19 cellular contexts compared by ENCODE assay signal in the genomic region with DNA sequence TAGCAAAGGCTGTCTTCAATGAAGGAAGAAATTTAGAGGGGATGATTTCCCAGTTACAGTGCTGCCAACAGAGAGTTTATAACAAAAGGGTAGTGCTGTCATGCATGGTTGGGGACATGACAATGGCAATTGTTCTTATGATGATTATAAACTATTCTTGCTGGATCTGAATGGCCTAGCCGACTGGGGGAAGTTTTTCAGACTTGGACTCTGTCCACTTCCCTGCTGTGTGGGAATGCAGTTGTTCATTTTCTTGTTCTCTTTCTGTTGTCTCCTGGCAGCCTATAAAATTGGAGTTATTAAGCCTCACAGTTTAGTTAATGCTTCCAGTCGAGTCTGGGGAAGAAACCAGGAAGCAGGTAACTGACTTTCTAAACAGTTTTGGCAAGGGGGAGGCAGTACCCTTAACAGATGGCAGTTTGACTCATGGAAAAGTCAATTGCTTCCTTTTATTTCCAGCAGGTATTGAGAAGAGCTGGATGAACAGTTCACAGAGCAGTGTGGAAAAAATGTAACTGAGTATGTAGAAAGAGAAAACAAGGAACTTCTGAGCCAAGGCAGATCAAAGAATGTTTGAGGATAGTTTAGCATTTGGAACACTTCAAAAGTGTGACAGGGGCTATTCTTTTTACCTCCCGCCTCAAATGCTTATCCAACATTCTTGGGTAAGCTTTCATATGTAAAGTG.
DNase-seq lines count a peak whose midpoint lies in the region; ATAC-seq and TF ChIP-seq lines count a peak whose summit lies in the region.
"Had no signal": no experiment of that assay in that cellular context is flagged by ENCODE, and none has a peak within 500 bp of the region (broad histone marks: within the 10 kb centered on the region; RNA-seq: fewer than 3 reads in every experiment).

No MANE protein-coding gene starts in this region.

- H3K4me1 ChIP-seq in HUES48 (ENCODE audit: control insufficient read depth, insufficient read depth, low read length): peaks cover 11% of the 10 kb centered on the region
- H3K4me1 ChIP-seq in adrenal gland (replicated peaks in 1 of 2): no peaks in the 10 kb centered on the region
- H3K4me1 ChIP-seq: esophagus muscularis mucosa, tibial nerve had no signal

- H3K27me3 ChIP-seq in HUES48 (ENCODE audit: control insufficient read depth, insufficient read depth, low read length) (no peaks in the 10 kb centered on the region), adrenal gland (no peaks in the 10 kb centered on the region)
- H3K27me3 ChIP-seq: esophagus muscularis mucosa, tibial nerve had no signal

- TF ChIP-seq CTCF in astrocyte of the cerebellum (IDR thresholded peaks at IDR 0.05; ENCODE audit: low read depth, low read length, missing control alignments) (no peak), adrenal gland (IDR thresholded peaks at IDR 0.05) (no peak)

- WGBS in adrenal gland, 4 donors: 34 to 43% (median 40%) methylated on average over 3 of the region's 3 CpGs

- intact Hi-C loops in adrenal gland (cut with DNase I): no loop called here

- no peaks in the 10 kb centered on the region for H3K9me3 ChIP-seq in HUES48 (ENCODE audit: control insufficient read depth, insufficient read depth, low read length)
- no peaks in the 10 kb centered on the region for H3K9me3 ChIP-seq in adrenal gland (replicated peaks in 1 of 3)

- H3K4me3 ChIP-seq in HUES48 (ENCODE audit: low read depth, low read length) (no peak overlapping the region), astrocyte of the cerebellum (ENCODE audit: low read depth, low read length) (no peak overlapping the region), adrenal gland (no peak overlapping the region)
- H3K4me3 ChIP-seq: esophagus muscularis mucosa, tibial nerve had no signal

- H3K9ac ChIP-seq in HUES48 (ENCODE audit: low read depth, low read length): no peak overlapping the region

- ATAC-seq in GM21619 (IDR thresholded peaks at IDR 0.05; ENCODE audit: unreplicated experiment): no peak
- ATAC-seq: stimulated activated naive B cell treated with anti-CD40 and anti-IgM and Interleukin-4, amounts not matched to agents 10 μg/mL and 1 μg/mL and 100 μg/mL, for 72 hours had no signal

- peak overlapping the region; percentile 32 for H3K27ac ChIP-seq in HUES48 (ENCODE audit: low read depth, low read length)
- no peak overlapping the region for H3K27ac ChIP-seq in adrenal gland
- H3K27ac ChIP-seq: esophagus muscularis mucosa, tibial nerve had no signal

- no peak for TF ChIP-seq POLR2A in adrenal gland (IDR thresholded peaks at IDR 0.05)

- in situ Hi-C loops in astrocyte of the cerebellum (cut with HindIII; ENCODE audit: low sequenced_read_pairs): no loop called here

- H3K36me3 ChIP-seq in HUES48 (ENCODE audit: control insufficient read depth, insufficient read depth, low read length) (no peaks in the 10 kb centered on the region), adrenal gland (replicated peaks in 1 of 2) (no peaks in the 10 kb centered on the region)
- H3K36me3 ChIP-seq: esophagus muscularis mucosa, tibial nerve had no signal

- peak; percentile 82 for DNase-seq in astrocyte of the cerebellum (ENCODE audit: low read depth)
- DNase-seq in medulla oblongata (ENCODE audit: extremely low spot score): peak; percentile 28
- peak; percentile 56 for DNase-seq in retina
- DNase-seq in adrenal gland: no peak
- DNase-seq in NCI-H524 (lab: John Stamatoyannopoulos, UW): no peak
- DNase-seq: activated CD4-positive, alpha-beta T cell treated with anti-CD3 and anti-CD28 coated beads for 48 hours; activated CD8-positive, alpha-beta memory T cell treated with anti-CD3 and anti-CD28 coated beads, Interleukin-2, amount 50 U/mL, for 48 hours; dermis blood vessel endothelial cell; glutamatergic neuron; KG1; mesendoderm; NCI-H1417; NCI-H446; posterior cingulate gyrus; stimulated activated naive B cell treated with anti-CD40 and anti-IgM and Interleukin-4, amounts not matched to agents 10 μg/mL and 1 μg/mL and 100 μg/mL, for 72 hours had no signal

Comparison
In these comparisons a context has a peak if more than half of its experiments do, and no peak if none do; other contexts are left out.
1. DNase-seq: peak in astrocyte of the cerebellum (single experiment), medulla oblongata (single experiment) and retina (single experiment); none in adrenal gland (0 of 7) and NCI-H524 (0 of 2).